In genomic region chr17:35605753-35606152, GRCh38 we compare ENCODE assay signal across 1 cellular context.
TF ChIP-seq lines count a peak whose summit lies in the region.

No MANE protein-coding gene starts in this region.

TF ChIP-seq in K562, 482 proteins besides CTCF, POLR2A, EP300 and RAD21:
- no peak for TF ChIP-seq ZNF146 (CRISPR knock-in tag; IDR thresholded peaks at IDR 0.05; ENCODE audit: unreplicated experiment)
- no peak for TF ChIP-seq FOXP1 (CRISPR knock-in tag; IDR thresholded peaks at IDR 0.05)
- TF ChIP-seq ZBTB11 (CRISPR knock-in tag; IDR thresholded peaks at IDR 0.05): no peak
